ENCODE assay signal across 21 cellular contexts in the genomic region with DNA sequence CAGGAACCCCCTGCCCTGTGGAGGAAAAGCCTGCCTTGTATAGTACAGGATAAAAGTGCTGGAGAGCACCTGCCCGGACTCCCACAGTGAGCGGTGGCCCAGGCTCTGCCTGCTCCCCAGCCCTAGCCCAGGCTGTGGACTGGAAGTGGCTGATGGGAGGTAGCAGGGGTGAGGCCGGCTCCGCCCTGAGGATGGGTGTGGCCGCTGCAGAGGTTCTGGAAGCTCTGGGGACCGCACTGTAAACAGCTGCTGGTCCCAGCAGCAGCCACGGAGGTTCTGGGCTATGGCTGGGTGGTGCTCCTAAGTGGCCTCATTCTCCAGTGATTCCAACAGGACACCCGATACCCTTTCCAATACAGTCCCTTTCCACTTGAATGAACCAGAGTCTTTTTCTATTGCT. TPM values are rescaled to one million over a fixed set of nuclear protein-coding genes. Genes with fewer than 3 reads are reported as not detected.
A peak's percentile ranks its signal among the peaks of the same experiment; 100 is the strongest.
DNase-seq lines count a peak whose midpoint lies in the region; ATAC-seq and TF ChIP-seq lines count a peak whose summit lies in the region.
"Had no signal": no experiment of that assay in that cellular context is flagged by ENCODE, and none has a peak within 500 bp of the region (broad histone marks: within the 10 kb centered on the region; RNA-seq: fewer than 3 reads in every experiment).

No MANE protein-coding gene starts in this region.

- 56% methylated on average over 8 of the region's 8 CpGs; no CpG with 5 or more reads in 1 of the 2 donors for WGBS in transverse colon (ENCODE audit: low coverage in 1 of 2), 2 donors

- no peak overlapping the region for H3K4me3 ChIP-seq in transverse colon
- H3K4me3 ChIP-seq: breast epithelium, heart right ventricle, ovary, upper lobe of left lung had no signal

- no peak for TF ChIP-seq POLR2A in transverse colon (IDR thresholded peaks at IDR 0.05)

- H3K9me3 ChIP-seq in transverse colon = no peaks in the 10 kb centered on the region
- H3K9me3 ChIP-seq: breast epithelium, heart right ventricle, ovary, upper lobe of left lung had no signal

- H3K27ac ChIP-seq in transverse colon = no peak overlapping the region
- H3K27ac ChIP-seq: breast epithelium, heart right ventricle, KMS-11, ovary, upper lobe of left lung had no signal

- intact Hi-C loops in transverse colon (cut with DNase I; ENCODE audit: low total_unique reads) = no loop called here

- TF ChIP-seq EP300 in transverse colon (IDR thresholded peaks at IDR 0.05; ENCODE audit: low read depth) = no peak

- TF ChIP-seq CTCF in transverse colon (IDR thresholded peaks at IDR 0.05) = no peak

- peak; percentile 89 for ATAC-seq in esophagus mucosa
- ATAC-seq: CD8-positive, alpha-beta T cell; heart right ventricle; stimulated activated naive B cell treated with anti-CD40 and anti-IgM and Interleukin-4, amounts not matched to agents 10 μg/mL and 1 μg/mL and 100 μg/mL, for 72 hours; T-helper 17 cell had no signal

- H3K36me3 ChIP-seq in transverse colon = no peaks in the 10 kb centered on the region
- H3K36me3 ChIP-seq: breast epithelium, heart right ventricle, ovary, upper lobe of left lung had no signal

- peaks cover 0 to 9% (median 4%) of the 10 kb centered on the region in 4 donors for H3K4me1 ChIP-seq in transverse colon
- H3K4me1 ChIP-seq: breast epithelium, upper lobe of left lung had no signal

- DNase-seq in NCI-H345 (lab: John Stamatoyannopoulos, UW) (peak; percentile 58), NCI-H345 treated with DMSO at 0.1 percent for 48 hours (lab: John Stamatoyannopoulos, UW; ENCODE audit: unreplicated experiment) (no peak), NCI-H510A (lab: John Stamatoyannopoulos, UW) (peak; percentile 55), transverse colon (peak; percentile 70), superior temporal gyrus (ENCODE audit: extremely low spot score) (no peak), cerebellar nuclear complex (lab: John Stamatoyannopoulos, UW) (no peak), 8988T (no peak)
- DNase-seq: activated CD4-positive, alpha-beta T cell treated with anti-CD3 and anti-CD28 coated beads for 48 hours; activated naive CD8-positive, alpha-beta T cell treated with anti-CD3 and anti-CD28 coated beads, Interleukin-2, amount 10 ng/mL, durations not matched to agents 7 days and 5 days; activated T-cell treated with anti-CD3 and anti-CD28 coated beads, Interleukin-2, amount 50 U/mL, for 48 hours; CD8-positive, alpha-beta T cell; heart right ventricle; kidney glomerular epithelial cell; ovary; stimulated activated naive B cell treated with anti-CD40 and anti-IgM and Interleukin-4, amounts not matched to agents 10 μg/mL and 1 μg/mL and 100 μg/mL, for 72 hours; T-helper 17 cell had no signal

- in situ Hi-C loops in transverse colon (cut with MboI; ENCODE audit: low pct_ligation_motif_present in 1 of 4, low pct_unique_long_range_greater_than_20kb in 1 of 4, low sequenced_read_pairs in 3 of 4) = no loop called here

- H3K27me3 ChIP-seq in transverse colon = no peaks in the 10 kb centered on the region
- H3K27me3 ChIP-seq: breast epithelium, heart right ventricle, ovary, upper lobe of left lung had no signal

RNA-seq across cellular contexts. Expression of gene HELT, which starts 56.6 kb away (rescaled TPM):
- total RNA-seq in esophagus mucosa = not detected
- not detected for total RNA-seq in transverse colon
- total RNA-seq: activated naive CD8-positive, alpha-beta T cell treated with anti-CD3 and anti-CD28 coated beads, Interleukin-2, amount 10 ng/mL, durations not matched to agents 7 days and 5 days; breast epithelium; CD8-positive, alpha-beta T cell; heart right ventricle; mucosa of gallbladder; ovary; T-helper 17 cell had no signal

Comparison
In these comparisons a context has a peak if more than half of its experiments do, and no peak if none do; other contexts are left out.
1. DNase-seq: peak in NCI-H345 (single experiment), NCI-H510A (single experiment) and transverse colon (single experiment); none in NCI-H345 treated with DMSO at 0.1 percent for 48 hours (single experiment), superior temporal gyrus (single experiment), cerebellar nuclear complex (0 of 2) and 8988T (single experiment).